In the genomic region with DNA sequence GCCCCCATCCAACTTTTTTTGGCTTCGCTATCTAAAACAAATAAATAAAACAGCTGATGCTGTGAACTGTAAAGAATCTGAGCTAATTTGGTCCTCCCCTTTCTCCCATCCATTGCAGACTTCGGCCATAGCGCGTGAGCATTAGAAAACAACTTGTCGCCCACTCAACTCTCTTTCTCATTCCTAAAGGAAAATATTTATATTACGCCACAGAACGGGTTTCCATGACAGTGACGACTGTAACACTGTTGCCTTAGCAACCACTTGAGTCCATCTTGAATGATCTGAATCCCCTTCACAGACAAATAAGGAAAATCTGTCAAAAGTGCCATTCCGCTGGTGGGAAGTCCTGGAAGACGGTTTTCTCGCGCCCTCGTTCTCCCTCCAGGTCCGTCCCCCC, we compare ENCODE assay signal across 23 cellular contexts. TPM values are rescaled to one million over a fixed set of nuclear protein-coding genes. Genes with fewer than 3 reads are reported as not detected.
DNase-seq lines count a peak whose midpoint lies in the region; ATAC-seq, FAIRE-seq and TF ChIP-seq lines count a peak whose summit lies in the region.
"Had no signal": no experiment of that assay in that cellular context is flagged by ENCODE, and none has a peak within 500 bp of the region (broad histone marks: within the 10 kb centered on the region; RNA-seq: fewer than 3 reads in every experiment).

No MANE protein-coding gene starts in this region.

- H3K27ac Mint-ChIP-seq in astrocyte (ENCODE audit: unreplicated experiment) = no peak overlapping the region
- no peak overlapping the region for H3K27ac Mint-ChIP-seq in stimulated activated naive B cell treated with anti-CD40 and anti-IgM and Interleukin-4, amounts not matched to agents 10 μg/mL and 1 μg/mL and 100 μg/mL, for 72 hours
- H3K27ac Mint-ChIP-seq: activated CD4-positive, alpha-beta memory T cell treated with anti-CD3 and anti-CD28 coated beads for 36 hours; mesothelial cell of epicardium had no signal

- H3K4me2 ChIP-seq in astrocyte (ENCODE audit: low read length) = peak overlapping the region; percentile 46
- H3K4me2 ChIP-seq: A549, BLaER1 had no signal

- no peak overlapping the region for H3K4me3 Mint-ChIP-seq in astrocyte (ENCODE audit: unreplicated experiment)
- H3K4me3 Mint-ChIP-seq in stimulated activated naive B cell treated with anti-CD40 and anti-IgM and Interleukin-4, amounts not matched to agents 10 μg/mL and 1 μg/mL and 100 μg/mL, for 72 hours = no peak overlapping the region
- H3K4me3 Mint-ChIP-seq: activated CD4-positive, alpha-beta memory T cell treated with anti-CD3 and anti-CD28 coated beads for 36 hours; mesothelial cell of epicardium; naive thymus-derived CD8-positive, alpha-beta T cell had no signal

- H3K27me3 Mint-ChIP-seq in astrocyte (ENCODE audit: low read depth, unreplicated experiment) = peaks cover 47% of the 10 kb centered on the region
- peaks cover 4 to 9% of the 10 kb centered on the region in 2 donors for H3K27me3 Mint-ChIP-seq in stimulated activated naive B cell treated with anti-CD40 and anti-IgM and Interleukin-4, amounts not matched to agents 10 μg/mL and 1 μg/mL and 100 μg/mL, for 72 hours
- H3K27me3 Mint-ChIP-seq: activated CD4-positive, alpha-beta memory T cell treated with anti-CD3 and anti-CD28 coated beads for 36 hours; naive thymus-derived CD8-positive, alpha-beta T cell had no signal

- no peaks in the 10 kb centered on the region for H3K36me3 ChIP-seq in astrocyte (ENCODE audit: insufficient read depth, low read length)
- no peaks in the 10 kb centered on the region for H3K36me3 ChIP-seq in vagina
- H3K36me3 ChIP-seq: BLaER1, heart left ventricle, pancreas, stomach had no signal

- H3K9me3 Mint-ChIP-seq in astrocyte (ENCODE audit: unreplicated experiment) = peaks cover 2% of the 10 kb centered on the region
- peaks cover under 1 to 4% of the 10 kb centered on the region in 2 donors for H3K9me3 Mint-ChIP-seq in stimulated activated naive B cell treated with anti-CD40 and anti-IgM and Interleukin-4, amounts not matched to agents 10 μg/mL and 1 μg/mL and 100 μg/mL, for 72 hours

- FAIRE-seq in astrocyte (lab: Jason Lieb, UNC) = no peak
- FAIRE-seq: A549, pancreas had no signal

- intact Hi-C loops in vagina (cut with DNase I) = no loop called here

- DNase-seq in NCI-H510A (lab: John Stamatoyannopoulos, UW) (peak; percentile 4), NCI-H510A treated with DMSO at 0.1 percent for 48 hours (lab: John Stamatoyannopoulos, UW) (no peak), astrocyte (ENCODE audit: low read depth) (peak; percentile 64), hepatic stellate cell (ENCODE audit: low spot score) (peak; percentile 61), vagina (ENCODE audit: extremely low spot score in 2 of 2) (peak in 1 of 2 donors; percentile 25), COLO668 (lab: John Stamatoyannopoulos, UW; ENCODE audit: unreplicated experiment) (no peak)
- no peak for DNase-seq in stimulated activated naive B cell treated with anti-CD40 and anti-IgM and Interleukin-4, amounts not matched to agents 10 μg/mL and 1 μg/mL and 100 μg/mL, for 72 hours
- DNase-seq in activated CD8-positive, alpha-beta memory T cell treated with anti-CD3 and anti-CD28 coated beads, Interleukin-2, amount 50 U/mL, for 4 hours = no peak
- DNase-seq: activated CD4-positive, alpha-beta memory T cell treated with anti-CD3 and anti-CD28 coated beads for 36 hours; activated gamma-delta T cell; activated T-cell treated with anti-CD3 and anti-CD28 coated beads for 4 hours; dorsolateral prefrontal cortex; H7; heart left ventricle; naive thymus-derived CD8-positive, alpha-beta T cell; pancreas; right cardiac atrium; stomach; T1000 had no signal

- no peaks in the 10 kb centered on the region for H3K36me3 Mint-ChIP-seq in astrocyte (ENCODE audit: low read depth, unreplicated experiment)
- no peaks in the 10 kb centered on the region for H3K36me3 Mint-ChIP-seq in stimulated activated naive B cell treated with anti-CD40 and anti-IgM and Interleukin-4, amounts not matched to agents 10 μg/mL and 1 μg/mL and 100 μg/mL, for 72 hours
- H3K36me3 Mint-ChIP-seq: activated CD4-positive, alpha-beta memory T cell treated with anti-CD3 and anti-CD28 coated beads for 36 hours; mesothelial cell of epicardium had no signal

- TF ChIP-seq CTCF in astrocyte (IDR thresholded peaks at IDR 0.05; ENCODE audit: insufficient read depth, low read depth, low read length) (no peak), vagina (IDR thresholded peaks at IDR 0.05) (no peak)

- no peak overlapping the region for H2AFZ ChIP-seq in astrocyte (ENCODE audit: low read depth, low read length)

- H3K27ac ChIP-seq in astrocyte (ENCODE audit: low read depth, low read length) (no peak overlapping the region), vagina (peak overlapping the region; percentile 27)
- H3K27ac ChIP-seq: A549, BLaER1, pancreas had no signal

- H3K4me1 Mint-ChIP-seq in astrocyte (ENCODE audit: low read depth, unreplicated experiment) = no peaks in the 10 kb centered on the region
- H3K4me1 Mint-ChIP-seq in stimulated activated naive B cell treated with anti-CD40 and anti-IgM and Interleukin-4, amounts not matched to agents 10 μg/mL and 1 μg/mL and 100 μg/mL, for 72 hours = peaks cover 2 to 19% of the 10 kb centered on the region in 2 donors
- H3K4me1 Mint-ChIP-seq: mesothelial cell of epicardium had no signal

- H3K4me1 ChIP-seq in astrocyte (ENCODE audit: insufficient read depth, low read length) = no peaks in the 10 kb centered on the region
- no peaks in the 10 kb centered on the region for H3K4me1 ChIP-seq in vagina
- H3K4me1 ChIP-seq: A549, BLaER1 had no signal

- TF ChIP-seq POLR2A in vagina (IDR thresholded peaks at IDR 0.05) = no peak

- H4K20me1 ChIP-seq in astrocyte (ENCODE audit: insufficient read depth, low read length) = no peaks in the 10 kb centered on the region
- H4K20me1 ChIP-seq: BLaER1 had no signal

- H3K79me2 ChIP-seq in astrocyte (ENCODE audit: insufficient read depth, low read length) = no peaks in the 10 kb centered on the region

- H3K9me3 ChIP-seq in astrocyte (ENCODE audit: insufficient read depth, low read depth, low read length) (no peaks in the 10 kb centered on the region), vagina (no peaks in the 10 kb centered on the region)
- H3K9me3 ChIP-seq: A549, BLaER1, pancreas, stomach had no signal

- no peak for ATAC-seq in stimulated activated naive B cell treated with anti-CD40 and anti-IgM and Interleukin-4, amounts not matched to agents 10 μg/mL and 1 μg/mL and 100 μg/mL, for 72 hours (replicated peaks)
- ATAC-seq: A549; left lobe of liver; naive thymus-derived CD8-positive, alpha-beta T cell; pancreas had no signal

- no peak overlapping the region for H3K9ac ChIP-seq in astrocyte (ENCODE audit: low read length)
- H3K9ac ChIP-seq: BLaER1 had no signal

- H3K27me3 ChIP-seq in astrocyte (ENCODE audit: insufficient read depth, low read length) (peaks cover 23% of the 10 kb centered on the region), vagina (no peaks in the 10 kb centered on the region)
- H3K27me3 ChIP-seq: BLaER1, dorsolateral prefrontal cortex, heart left ventricle, pancreas, stomach had no signal

- H3K4me3 ChIP-seq in astrocyte (ENCODE audit: insufficient read depth, low read depth, low read length) (no peak overlapping the region), vagina (no peak overlapping the region)
- H3K4me3 ChIP-seq: A549, BLaER1, dorsolateral prefrontal cortex, heart left ventricle, pancreas, stomach had no signal

RNA-seq across cellular contexts. Expression of a gene that starts 50.7 kb away (rescaled TPM):
- total RNA-seq in astrocyte (1.3 and 2.1 TPM in 2 replicates), vagina (not detected)

Comparison
In these comparisons a context has a peak if more than half of its experiments do, and no peak if none do; other contexts are left out.
1. DNase-seq: peak in NCI-H510A (single experiment), astrocyte (single experiment) and hepatic stellate cell (single experiment); none in NCI-H510A treated with DMSO at 0.1 percent for 48 hours (single experiment), stimulated activated naive B cell treated with anti-CD40 and anti-IgM and Interleukin-4, amounts not matched to agents 10 μg/mL and 1 μg/mL and 100 μg/mL, for 72 hours (single experiment), COLO668 (single experiment) and activated CD8-positive, alpha-beta memory T cell treated with anti-CD3 and anti-CD28 coated beads, Interleukin-2, amount 50 U/mL, for 4 hours (single experiment).